17 cellular contexts compared by ENCODE assay signal in the genomic region with DNA sequence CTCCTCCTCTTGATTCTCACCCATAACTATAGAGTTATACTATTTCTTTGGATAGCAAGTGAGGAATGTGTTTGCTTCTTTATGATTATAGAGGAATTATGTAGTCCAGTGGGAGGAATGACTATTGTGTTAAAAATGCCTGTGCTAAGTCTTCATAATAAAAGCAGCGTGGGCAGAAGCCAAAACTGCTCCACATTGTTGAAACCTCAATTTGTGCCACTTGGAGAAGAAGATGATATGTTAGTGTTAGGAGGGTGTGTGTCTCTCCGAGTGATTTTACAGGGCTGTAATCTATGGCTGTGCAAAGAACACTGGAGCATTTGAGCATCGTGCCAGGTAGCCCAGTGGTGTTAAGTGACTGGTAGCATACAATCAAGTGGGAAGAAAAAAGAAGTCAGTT.
DNase-seq lines count a peak whose midpoint lies in the region; ATAC-seq and TF ChIP-seq lines count a peak whose summit lies in the region.
"Had no signal": no experiment of that assay in that cellular context is flagged by ENCODE, and none has a peak within 500 bp of the region (broad histone marks: within the 10 kb centered on the region; RNA-seq: fewer than 3 reads in every experiment).

No MANE protein-coding gene starts in this region.

- in situ Hi-C loops in gastrocnemius medialis (cut with MboI; ENCODE audit: low sequenced_read_pairs in 4 of 4), result no loop called here

- intact Hi-C loops in left cardiac atrium (cut with DNase I) (no loop called here), left ventricle myocardium inferior (cut with micrococcal nuclease) (no loop called here), gastrocnemius medialis (cut with DNase I; ENCODE audit: low total_unique reads) (no loop called here)

- peaks cover 0 to 14% (median 4%) of the 10 kb centered on the region in 9 donors for H3K9me3 Mint-ChIP-seq in naive thymus-derived CD8-positive, alpha-beta T cell

- POLR2A ChIA-PET in naive thymus-derived CD8-positive, alpha-beta T cell (lab: Charles Lee), result no interaction called here

- no peaks in the 10 kb centered on the region for H3K36me3 ChIP-seq in left ventricle myocardium inferior
- H3K36me3 ChIP-seq in gastrocnemius medialis, result no peaks in the 10 kb centered on the region

- H3K4me3 ChIP-seq in left ventricle myocardium inferior (no peak overlapping the region), gastrocnemius medialis (no peak overlapping the region)
- H3K4me3 ChIP-seq: lung had no signal

- ATAC-seq in left cardiac atrium (peak; percentile 44 to 61), gastrocnemius medialis (no peak)
- ATAC-seq in naive thymus-derived CD8-positive, alpha-beta T cell, result no peak
- ATAC-seq: activated T-helper 17 cell treated with anti-CD3 and anti-CD28 coated beads, Interleukin-2, amount 50 U/mL, for 72 hours had no signal

- DNase-seq in left cardiac atrium (no peak), left ventricle myocardium inferior (no peak), amniotic stem cell (lab: John Stamatoyannopoulos, UW) (peak; percentile 11), kidney tubule cell (ENCODE audit: low spot score) (peak; percentile 17), stromal cell of bone marrow (ENCODE audit: low read depth) (peak; percentile 51), SHP77 treated with DMSO at 0.1 percent for 48 hours (lab: John Stamatoyannopoulos, UW) (no peak), gastrocnemius medialis (no peak)
- no peak for DNase-seq in naive thymus-derived CD8-positive, alpha-beta T cell
- DNase-seq: activated CD8-positive, alpha-beta memory T cell treated with anti-CD3 and anti-CD28 coated beads for 24 hours; MM.1S; NCI-H1930; NCI-H524; right cardiac atrium; stimulated activated CD4-positive, alpha-beta T cell treated with anti-CD3 and anti-CD28 coated beads, Interleukin-2, amount 100 ng/mL, for 24 hours had no signal

- peaks cover 0 to 5% (median 0%) of the 10 kb centered on the region in 3 donors for H3K36me3 Mint-ChIP-seq in naive thymus-derived CD8-positive, alpha-beta T cell

- peaks cover 5% of the 10 kb centered on the region for H3K4me1 ChIP-seq in left ventricle myocardium inferior
- peaks cover 4 to 17% of the 10 kb centered on the region in 2 donors for H3K4me1 ChIP-seq in gastrocnemius medialis

- H3K27ac ChIP-seq in left ventricle myocardium inferior (replicated peaks) (no peak overlapping the region), gastrocnemius medialis (no peak overlapping the region)

- H3K27ac Mint-ChIP-seq in naive thymus-derived CD8-positive, alpha-beta T cell, result no peak overlapping the region
- H3K27ac Mint-ChIP-seq: activated T-helper 17 cell treated with anti-CD3 and anti-CD28 coated beads, Interleukin-2, amount 50 U/mL, for 72 hours had no signal

- no peak for TF ChIP-seq CTCF in left ventricle myocardium inferior (IDR thresholded peaks at IDR 0.05; ENCODE audit: borderline replicate concordance)
- TF ChIP-seq CTCF in gastrocnemius medialis (IDR thresholded peaks at IDR 0.05 in 4 of 5, conservative IDR thresholded peaks at IDR 0.05 in 1 of 5), result no peak

- no peaks in the 10 kb centered on the region for H3K9me3 ChIP-seq in left ventricle myocardium inferior (replicated peaks)
- no peaks in the 10 kb centered on the region for H3K9me3 ChIP-seq in gastrocnemius medialis

- no peak overlapping the region for H3K4me3 Mint-ChIP-seq in naive thymus-derived CD8-positive, alpha-beta T cell
- H3K4me3 Mint-ChIP-seq: activated T-helper 17 cell treated with anti-CD3 and anti-CD28 coated beads, Interleukin-2, amount 50 U/mL, for 72 hours; neural crest cell had no signal

- peaks cover 18 to 44% (median 22%) of the 10 kb centered on the region in 5 donors for H3K27me3 Mint-ChIP-seq in naive thymus-derived CD8-positive, alpha-beta T cell

- TF ChIP-seq POLR2A in gastrocnemius medialis (IDR thresholded peaks at IDR 0.05), result no peak

- H3K4me1 Mint-ChIP-seq in naive thymus-derived CD8-positive, alpha-beta T cell, result no peaks in the 10 kb centered on the region
- H3K4me1 Mint-ChIP-seq: activated T-helper 17 cell treated with anti-CD3 and anti-CD28 coated beads, Interleukin-2, amount 50 U/mL, for 72 hours had no signal

- H3K27me3 ChIP-seq in left ventricle myocardium inferior (ENCODE audit: low read depth) (no peaks in the 10 kb centered on the region), gastrocnemius medialis (no peaks in the 10 kb centered on the region)

Comparison
In these comparisons a context has a peak if more than half of its experiments do, and no peak if none do; other contexts are left out.
1. ATAC-seq: peak in left cardiac atrium (2 of 2); none in naive thymus-derived CD8-positive, alpha-beta T cell (0 of 2) and gastrocnemius medialis (0 of 2).
2. DNase-seq: peak in amniotic stem cell (single experiment), kidney tubule cell (single experiment) and stromal cell of bone marrow (single experiment); none in left cardiac atrium (single experiment), left ventricle myocardium inferior (single experiment), naive thymus-derived CD8-positive, alpha-beta T cell (0 of 10), SHP77 treated with DMSO at 0.1 percent for 48 hours (single experiment) and gastrocnemius medialis (0 of 2).